Comparison of ENCODE assay signal across 9 cellular contexts in genomic region chr9:137129089-137129455, GRCh38. TPM values are rescaled to one million over a fixed set of nuclear protein-coding genes. Genes with fewer than 3 reads are reported as not detected.
DNase-seq lines count a peak whose midpoint lies in the region; ATAC-seq, FAIRE-seq and TF ChIP-seq lines count a peak whose summit lies in the region.
"Had no signal": no experiment of that assay in that cellular context is flagged by ENCODE, and none has a peak within 500 bp of the region (broad histone marks: within the 10 kb centered on the region; RNA-seq: fewer than 3 reads in every experiment).

No MANE protein-coding gene starts in this region.

- H3K27me3 ChIP-seq in MM.1S (replicated peaks; ENCODE audit: insufficient read depth, low read length), result peaks cover 43% of the 10 kb centered on the region
- peaks cover 3% of the 10 kb centered on the region for H3K27me3 ChIP-seq in mononuclear cell (ENCODE audit: insufficient read depth, low read length)

- H3K4me2 ChIP-seq in MM.1S (ENCODE audit: low read depth, low read length), result peak overlapping the region; percentile 83

- no peaks in the 10 kb centered on the region for H3K9me2 ChIP-seq in MM.1S (replicated peaks; ENCODE audit: insufficient read depth, low read length)

- no peak for TF ChIP-seq CTCF in 22Rv1 (IDR thresholded peaks at IDR 0.05)
- no peak for TF ChIP-seq CTCF in MM.1S (IDR thresholded peaks at IDR 0.05; ENCODE audit: low read length)
- no peak for TF ChIP-seq CTCF in GM13976 (IDR thresholded peaks at IDR 0.05; ENCODE audit: borderline replicate concordance, control extremely low read depth, extremely low read depth, insufficient read depth, missing control alignments)
- TF ChIP-seq CTCF in GM20000 (IDR thresholded peaks at IDR 0.05; ENCODE audit: extremely low read depth, missing control alignments), result no peak

- H3K36me3 ChIP-seq in MM.1S (replicated peaks; ENCODE audit: insufficient read depth, low read length), result no peaks in the 10 kb centered on the region

- H3K4me1 ChIP-seq in MM.1S (ENCODE audit: low read length), result 0 out of 2 replicates have a peak, but pooled peaks cover 8% of the 10 kb centered on the region
- H3K4me1 ChIP-seq in mononuclear cell (ENCODE audit: insufficient read depth, low read length), result peaks cover 38% of the 10 kb centered on the region

- peaks cover 11% of the 10 kb centered on the region for H3K36me3 Mint-ChIP-seq in dendritic cell treated with granulocyte-macrophage colony-stimulating factor and Interleukin-4, amounts not matched to agents 40 ng/mL and 50 ng/mL, for 4 days (ENCODE audit: low read depth)

- no peak for TF ChIP-seq POLR2A in H54 (IDR thresholded peaks at IDR 0.05; ENCODE audit: low read depth, low read length)

- DNase-seq in MM.1S (no peak), GM13976 (ENCODE audit: low spot score) (no peak), H54 (ENCODE audit: insufficient read length, low spot score) (no peak), GM20000 (ENCODE audit: low spot score) (no peak)

- FAIRE-seq in H54 (lab: Jason Lieb, UNC), result no peak
- FAIRE-seq: islet of Langerhans had no signal

- H3K79me2 ChIP-seq in MM.1S (ENCODE audit: low read length), result no peaks in the 10 kb centered on the region

- H3K9ac ChIP-seq in MM.1S (ENCODE audit: low read length), result peak overlapping the region; percentile 47; the same call in 1 of the 2 replicates

- H3F3A ChIP-seq in MM.1S (ENCODE audit: insufficient read depth, low read length), result peaks cover 9% of the 10 kb centered on the region; the same call in 1 of the 2 replicates

- H3K9me3 Mint-ChIP-seq in dendritic cell treated with granulocyte-macrophage colony-stimulating factor and Interleukin-4, amounts not matched to agents 40 ng/mL and 50 ng/mL, for 4 days, result no peaks in the 10 kb centered on the region

- intact Hi-C loops in dendritic cell treated with granulocyte-macrophage colony-stimulating factor and Interleukin-4, amounts not matched to agents 40 ng/mL and 50 ng/mL, for 4 days (cut with micrococcal nuclease), result loop anchor here (10.0 kb wide), 1 partner anchor 46 kb away; the partner anchor contains the start of genes LRRC26 and TMEM210

- H3K27ac ChIP-seq in 22Rv1 (peak overlapping the region; percentile 93), MM.1S (ENCODE audit: low read length) (no peak overlapping the region)

- H3K4me3 Mint-ChIP-seq in dendritic cell treated with granulocyte-macrophage colony-stimulating factor and Interleukin-4, amounts not matched to agents 40 ng/mL and 50 ng/mL, for 4 days, result peak overlapping the region; percentile 80

- H3K27me3 Mint-ChIP-seq in dendritic cell treated with granulocyte-macrophage colony-stimulating factor and Interleukin-4, amounts not matched to agents 40 ng/mL and 50 ng/mL, for 4 days, result peaks cover 28% of the 10 kb centered on the region

- H4K20me1 ChIP-seq in MM.1S (ENCODE audit: insufficient read depth, low read length), result no peaks in the 10 kb centered on the region

- peak overlapping the region; percentile 61 for H3K27ac Mint-ChIP-seq in dendritic cell treated with granulocyte-macrophage colony-stimulating factor and Interleukin-4, amounts not matched to agents 40 ng/mL and 50 ng/mL, for 4 days

- H3K9me3 ChIP-seq in MM.1S (replicated peaks; ENCODE audit: insufficient read depth, low read length) (no peaks in the 10 kb centered on the region), mononuclear cell (ENCODE audit: low read depth, low read length) (no peaks in the 10 kb centered on the region)

- peak; percentile 8 for ATAC-seq in GM19395 (IDR thresholded peaks at IDR 0.05; ENCODE audit: unreplicated experiment)

- in situ Hi-C loops in GM13976 (cut with MboI; ENCODE audit: low sequenced_read_pairs, unreplicated experiment), result no loop called here

- H3K4me3 ChIP-seq in MM.1S (ENCODE audit: low read length) (peak overlapping the region; percentile 75), mononuclear cell (ENCODE audit: low read length) (peak overlapping the region; percentile 65)

- H3K4me1 Mint-ChIP-seq in dendritic cell treated with granulocyte-macrophage colony-stimulating factor and Interleukin-4, amounts not matched to agents 40 ng/mL and 50 ng/mL, for 4 days (ENCODE audit: low read depth), result peaks cover 28% of the 10 kb centered on the region

- peak overlapping the region; percentile 80 for H2AFZ ChIP-seq in MM.1S (ENCODE audit: low read length)

RNA-seq across cellular contexts. Expression of gene GRIN1, which starts 9.9 kb away (rescaled TPM):
- total RNA-seq in mononuclear cell, result not detected

RNA-seq across cellular contexts. Expression of gene DPP7, which starts 14.5 kb away (rescaled TPM):
- 86.9 TPM for total RNA-seq in mononuclear cell

RNA-seq across cellular contexts. Expression of gene LRRC26, which starts 40.8 kb away (rescaled TPM):
- 0.21 TPM for total RNA-seq in mononuclear cell

RNA-seq across cellular contexts. Expression of gene MAN1B1, which starts 42.3 kb away (rescaled TPM):
- total RNA-seq in mononuclear cell, result 30.3 TPM

RNA-seq across cellular contexts. Expression of gene TMEM210, which starts 42.8 kb away (rescaled TPM):
- not detected for total RNA-seq in mononuclear cell
